8 cellular contexts compared by ENCODE assay signal in genomic region chr4:108649863-108650211, GRCh38. TPM values are rescaled to one million over a fixed set of nuclear protein-coding genes. Genes with fewer than 3 reads are reported as not detected.
DNase-seq lines count a peak whose midpoint lies in the region; ATAC-seq and TF ChIP-seq lines count a peak whose summit lies in the region.

No MANE protein-coding gene starts in this region.

- TF ChIP-seq CTCF in GM23338 (conservative IDR thresholded peaks at IDR 0.05; ENCODE audit: low read depth in 2 of 2) (no peak), NB4 (IDR thresholded peaks at IDR 0.05; ENCODE audit: low read depth, low read length) (no peak)

- peak overlapping the region; percentile 56 for H2AFZ ChIP-seq in GM23338

- H4K20me1 ChIP-seq in GM23338 (replicated peaks; ENCODE audit: insufficient read depth): 0 out of 2 replicates have a peak, but pooled peaks cover under 1% of the 10 kb centered on the region

- no peaks in the 10 kb centered on the region for H3K9me2 ChIP-seq in GM23338 (ENCODE audit: insufficient read depth)

- ATAC-seq in GM18499 (IDR thresholded peaks at IDR 0.05; ENCODE audit: insufficient read depth, unreplicated experiment) (peak; percentile 14), GM23338 (peak; percentile 42), esophagus mucosa (peak; percentile 6)

- H3K27me3 Mint-ChIP-seq in GM23338 (ENCODE audit: insufficient read depth, low read depth, poor library complexity): peaks cover 2% of the 10 kb centered on the region

- no peaks in the 10 kb centered on the region for H3F3A ChIP-seq in GM23338 (replicated peaks; ENCODE audit: low read depth)

- H3K4me3 ChIP-seq in GM23338 (peak overlapping the region; percentile 93), NB4 (ENCODE audit: low read depth, low read length) (peak overlapping the region; percentile 100), skeletal muscle satellite cell (ENCODE audit: low read length) (peak overlapping the region; percentile 91)

- DNase-seq in GM23338 (ENCODE audit: low spot score): no peak
- DNase-seq in NB4 (ENCODE audit: low read depth): no peak
- DNase-seq in C1 segment of cervical spinal cord (lab: John Stamatoyannopoulos, UW): no peak
- no peak for DNase-seq in NCI-H524 (lab: John Stamatoyannopoulos, UW)
- DNase-seq in Kasumi-1 (lab: John Stamatoyannopoulos, UW): no peak

- TF ChIP-seq POLR2A in NB4 (IDR thresholded peaks at IDR 0.05; ENCODE audit: extremely low read depth, insufficient read length): no peak

- H3K4me1 ChIP-seq in GM23338 (ENCODE audit: insufficient read depth): no peaks in the 10 kb centered on the region
- H3K4me1 ChIP-seq in skeletal muscle satellite cell (ENCODE audit: control insufficient read depth, insufficient read depth, low read length): peaks cover 12% of the 10 kb centered on the region

- H3K4me2 ChIP-seq in GM23338: peak overlapping the region; percentile 73
- peak overlapping the region; percentile 80 for H3K4me2 ChIP-seq in skeletal muscle satellite cell (ENCODE audit: low read length)

- H3K4me1 Mint-ChIP-seq in GM23338: no peaks in the 10 kb centered on the region

- H3K27me3 ChIP-seq in GM23338 (ENCODE audit: insufficient read depth) (no peaks in the 10 kb centered on the region), skeletal muscle satellite cell (ENCODE audit: control insufficient read depth, insufficient read depth, low read length) (no peaks in the 10 kb centered on the region)

- H3K9me3 ChIP-seq in skeletal muscle satellite cell (replicated peaks; ENCODE audit: low read length): no peaks in the 10 kb centered on the region

- peaks cover 43% of the 10 kb centered on the region for H3K79me2 ChIP-seq in GM23338 (replicated peaks; ENCODE audit: insufficient read depth)

- H3K36me3 ChIP-seq in GM23338 (ENCODE audit: insufficient read depth) (no peaks in the 10 kb centered on the region), skeletal muscle satellite cell (ENCODE audit: insufficient read depth, low read length) (peaks cover 9% of the 10 kb centered on the region)

- no peaks in the 10 kb centered on the region for H3K9me3 Mint-ChIP-seq in GM23338

- peak overlapping the region; percentile 97 for H3K27ac Mint-ChIP-seq in GM23338

- H3K36me3 Mint-ChIP-seq in GM23338 (ENCODE audit: low read depth): peaks cover 4% of the 10 kb centered on the region; the same call in 1 of the 3 replicates

- peak overlapping the region; percentile 94 for H3K4me3 Mint-ChIP-seq in GM23338

- no peak overlapping the region for H3K27ac ChIP-seq in GM23338 (ENCODE audit: low read depth)

- H3K9ac ChIP-seq in skeletal muscle satellite cell (ENCODE audit: low read depth, low read length): peak overlapping the region; percentile 100

TF ChIP-seq in GM23338, 12 proteins besides CTCF, POLR2A, EP300 and RAD21:
- TF ChIP-seq ZNF114 (CRISPR knock-in tag; IDR thresholded peaks at IDR 0.05) (no peak), ZNF331 (CRISPR knock-in tag; IDR thresholded peaks at IDR 0.05; ENCODE audit: low read depth) (no peak), STAT1 (IDR thresholded peaks at IDR 0.05; ENCODE audit: unreplicated experiment) (no peak), CREB1 (CRISPR knock-in tag; IDR thresholded peaks at IDR 0.05; ENCODE audit: low read depth) (no peak), EZH2phosphoT487 (IDR thresholded peaks at IDR 0.05; ENCODE audit: unreplicated experiment) (no peak), REST (IDR thresholded peaks at IDR 0.05; ENCODE audit: unreplicated experiment) (no peak), JUNB (IDR thresholded peaks at IDR 0.05; ENCODE audit: unreplicated experiment) (no peak)
TF ChIP-seq in GM23338: peak in this region for 0.

RNA-seq across cellular contexts. Expression of gene OSTC, which starts 0.6 kb away (rescaled TPM):
- total RNA-seq in GM23338 (2014; rRNA removed; shearing (Covaris generic)): 142 and 207 TPM in 2 replicates
- 290 and 311 TPM in 2 replicates for polyA plus RNA-seq in GM23338 (2016; fragmentation: Nextera tagmentation; extraction: Ambion mirVana)
- total RNA-seq in esophagus mucosa: 60.2 TPM
- 325 and 395 TPM in 2 replicates for total RNA-seq in skeletal muscle satellite cell (2012; rRNA removed)

RNA-seq across cellular contexts. Expression of gene RPL34, which starts 29.5 kb away (rescaled TPM):
- 785 and 927 TPM in 2 replicates for total RNA-seq in GM23338 (2014; rRNA removed; shearing (Covaris generic))
- 2,566 and 2,904 TPM in 2 replicates for polyA plus RNA-seq in GM23338 (2016; fragmentation: Nextera tagmentation; extraction: Ambion mirVana)
- 1,021 TPM for total RNA-seq in esophagus mucosa
- 612 and 910 TPM in 2 replicates for total RNA-seq in skeletal muscle satellite cell (2012; rRNA removed)
